In genomic region chr1:183926978-183927377, GRCh38 we compare ENCODE assay signal across 23 cellular contexts.
DNase-seq lines count a peak whose midpoint lies in the region; ATAC-seq and TF ChIP-seq lines count a peak whose summit lies in the region.
"Had no signal": no experiment of that assay in that cellular context is flagged by ENCODE, and none has a peak within 500 bp of the region (broad histone marks: within the 10 kb centered on the region; RNA-seq: fewer than 3 reads in every experiment).

No MANE protein-coding gene starts in this region.

- ATAC-seq in left ventricle myocardium superior (peak; percentile 20), GM21367 (IDR thresholded peaks at IDR 0.05; ENCODE audit: unreplicated experiment) (no peak), GM21447 (IDR thresholded peaks at IDR 0.05; ENCODE audit: unreplicated experiment) (no peak)
- ATAC-seq: GM23338; naive thymus-derived CD8-positive, alpha-beta T cell; PC-3 had no signal

- CTCF ChIA-PET in HEK293T (lab: Yijun Ruan, JAX) = interaction anchor here (3.5 kb wide), 1 partner anchor 11 kb away, joined by 13 read pairs; no protein-coding TSS in a partner anchor

- DNase-seq in A172 (ENCODE audit: low spot score) = peak; percentile 53
- DNase-seq in OCI-M1 (lab: John Stamatoyannopoulos, UW) = peak; percentile 52
- DNase-seq in choroid plexus epithelial cell (ENCODE audit: low read depth) = peak; percentile 70
- no peak for DNase-seq in left ventricle myocardium superior
- no peak for DNase-seq in GM20000 (ENCODE audit: low spot score)
- no peak for DNase-seq in HEK293T (ENCODE audit: extremely low spot score)
- DNase-seq: 8988T; activated CD4-positive, alpha-beta T cell treated with anti-CD3 and anti-CD28 coated beads for 1 hour; activated CD8-positive, alpha-beta memory T cell treated with anti-CD3 and anti-CD28 coated beads for 24 hours; DMS79; left cardiac atrium; naive thymus-derived CD8-positive, alpha-beta T cell; NCI-H1092; NCI-H1930; NCI-H345; NCI-H774; PC-3; SIG-M5; transverse colon had no signal

- POLR2A ChIA-PET in HEK293T (lab: Yijun Ruan, JAX) = no interaction called here

- no peak for TF ChIP-seq CTCF in choroid plexus epithelial cell (conservative IDR thresholded peaks at IDR 0.05; ENCODE audit: low read depth, low read length)
- TF ChIP-seq CTCF in GM20000 (IDR thresholded peaks at IDR 0.05; ENCODE audit: extremely low read depth, missing control alignments) = no peak

- H3K4me3 ChIP-seq in choroid plexus epithelial cell (ENCODE audit: low read depth, low read length) = no peak overlapping the region
- H3K4me3 ChIP-seq: breast epithelium, GM23338, transverse colon had no signal

- intact Hi-C loops in left ventricle myocardium superior (cut with micrococcal nuclease) = no loop called here

TF ChIP-seq in HEK293T, 16 proteins besides CTCF, POLR2A, EP300 and RAD21:
- TF ChIP-seq SUZ12 (IDR thresholded peaks at IDR 0.05) = no peak
- TF ChIP-seq CTBP1 (IDR thresholded peaks at IDR 0.05; ENCODE audit: borderline replicate concordance) = no peak
- TF ChIP-seq ZNF384 (IDR thresholded peaks at IDR 0.05) = no peak

Comparison
In these comparisons a context has a peak if more than half of its experiments do, and no peak if none do; other contexts are left out.
1. DNase-seq: peak in A172 (single experiment), OCI-M1 (single experiment) and choroid plexus epithelial cell (single experiment); none in left ventricle myocardium superior (single experiment), GM20000 (single experiment) and HEK293T (single experiment).